In the genomic region with DNA sequence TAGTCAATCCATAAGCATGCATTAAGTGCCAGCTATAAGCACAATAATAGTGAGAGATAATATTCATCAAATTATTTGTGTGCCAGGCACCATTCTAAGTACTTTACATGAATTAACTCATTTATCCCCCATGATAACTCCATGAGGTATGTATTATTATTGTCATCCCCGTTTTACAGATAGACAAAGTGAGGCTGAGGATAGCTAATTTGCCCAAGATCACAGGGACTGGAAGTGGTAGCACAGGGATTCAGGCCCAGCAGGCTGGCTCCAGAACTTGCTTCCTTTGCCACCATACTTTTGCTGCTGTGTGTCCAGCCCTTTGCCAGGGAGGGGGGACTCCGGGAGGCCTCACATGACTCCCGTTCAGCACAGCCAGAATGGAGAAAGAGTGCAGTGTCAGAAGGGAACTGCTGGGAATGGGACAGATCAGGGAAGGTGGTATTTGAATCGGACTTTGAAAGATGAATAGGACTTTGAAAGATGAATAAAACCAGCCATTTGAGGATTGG, we compare ENCODE assay signal across 25 cellular contexts.
"Had no signal": no experiment of that assay in that cellular context is flagged by ENCODE, and none has a peak within 500 bp of the region (broad histone marks: within the 10 kb centered on the region; RNA-seq: fewer than 3 reads in every experiment).

No MANE protein-coding gene starts in this region.

- H3K27ac Mint-ChIP-seq: mesothelial cell of epicardium; nephron; stimulated activated naive B cell treated with anti-CD40 and anti-IgM and Interleukin-4, amounts not matched to agents 10 μg/mL and 1 μg/mL and 100 μg/mL, for 72 hours had no signal

- H3K4me1 Mint-ChIP-seq: stimulated activated naive B cell treated with anti-CD40 and anti-IgM and Interleukin-4, amounts not matched to agents 10 μg/mL and 1 μg/mL and 100 μg/mL, for 72 hours had no signal

- H3K27me3 Mint-ChIP-seq: naive thymus-derived CD4-positive, alpha-beta T cell; stimulated activated naive B cell treated with anti-CD40 and anti-IgM and Interleukin-4, amounts not matched to agents 10 μg/mL and 1 μg/mL and 100 μg/mL, for 72 hours had no signal

- H3K4me1 ChIP-seq: gastrocnemius medialis, heart left ventricle, psoas muscle, stomach, tibial artery, upper lobe of left lung had no signal

- H3K9me3 ChIP-seq: gastrocnemius medialis, heart left ventricle, ovary, psoas muscle, stomach, tibial artery, upper lobe of left lung had no signal

- H3K4me3 Mint-ChIP-seq: mesothelial cell of epicardium; naive thymus-derived CD4-positive, alpha-beta T cell; nephron; stimulated activated naive B cell treated with anti-CD40 and anti-IgM and Interleukin-4, amounts not matched to agents 10 μg/mL and 1 μg/mL and 100 μg/mL, for 72 hours had no signal

- H3K36me3 Mint-ChIP-seq: mesothelial cell of epicardium; stimulated activated naive B cell treated with anti-CD40 and anti-IgM and Interleukin-4, amounts not matched to agents 10 μg/mL and 1 μg/mL and 100 μg/mL, for 72 hours had no signal

- ATAC-seq: gastrocnemius medialis; heart left ventricle; left lobe of liver; naive thymus-derived CD4-positive, alpha-beta T cell; psoas muscle; right cardiac atrium; stimulated activated naive B cell treated with anti-CD40 and anti-IgM and Interleukin-4, amounts not matched to agents 10 μg/mL and 1 μg/mL and 100 μg/mL, for 72 hours had no signal

- DNase-seq: cerebellar nuclear complex; cortex of kidney; effector CD4-positive, alpha-beta T cell; foreskin fibroblast; gastrocnemius medialis; heart left ventricle; kidney; mesenchymal stem cell; naive thymus-derived CD4-positive, alpha-beta T cell; nucleus accumbens; ovary; posterior cingulate gyrus; psoas muscle; right cardiac atrium; small intestine; stimulated activated CD4-positive, alpha-beta T cell treated with anti-CD3 and anti-CD28 coated beads, Interleukin-15, amount 100 ng/mL, for 24 hours; stimulated activated CD4-positive, alpha-beta T cell treated with anti-CD3 and anti-CD28 coated beads, Interleukin-2, amount 100 ng/mL, for 48 hours; stimulated activated naive B cell treated with anti-CD40 and anti-IgM and Interleukin-4, amounts not matched to agents 10 μg/mL and 1 μg/mL and 100 μg/mL, for 72 hours; stomach; tibial artery; upper lobe of left lung had no signal

- H3K36me3 ChIP-seq: gastrocnemius medialis, heart left ventricle, ovary, stomach, tibial artery, upper lobe of left lung had no signal

- H3K27ac ChIP-seq: gastrocnemius medialis, heart left ventricle, hepatocyte, ovary, psoas muscle, stomach, tibial artery, upper lobe of left lung had no signal

- H2AFZ ChIP-seq: hepatocyte had no signal

- H3K9me3 Mint-ChIP-seq: mesothelial cell of epicardium; naive thymus-derived CD4-positive, alpha-beta T cell; nephron; stimulated activated naive B cell treated with anti-CD40 and anti-IgM and Interleukin-4, amounts not matched to agents 10 μg/mL and 1 μg/mL and 100 μg/mL, for 72 hours had no signal

- H3K79me2 ChIP-seq: hepatocyte had no signal

- H3K27me3 ChIP-seq: gastrocnemius medialis, heart left ventricle, ovary, tibial artery, upper lobe of left lung had no signal

- H3K4me3 ChIP-seq: gastrocnemius medialis, heart left ventricle, hepatocyte, ovary, psoas muscle, stomach, tibial artery, upper lobe of left lung had no signal

- H3K4me2 ChIP-seq: hepatocyte had no signal
